In the genomic region with DNA sequence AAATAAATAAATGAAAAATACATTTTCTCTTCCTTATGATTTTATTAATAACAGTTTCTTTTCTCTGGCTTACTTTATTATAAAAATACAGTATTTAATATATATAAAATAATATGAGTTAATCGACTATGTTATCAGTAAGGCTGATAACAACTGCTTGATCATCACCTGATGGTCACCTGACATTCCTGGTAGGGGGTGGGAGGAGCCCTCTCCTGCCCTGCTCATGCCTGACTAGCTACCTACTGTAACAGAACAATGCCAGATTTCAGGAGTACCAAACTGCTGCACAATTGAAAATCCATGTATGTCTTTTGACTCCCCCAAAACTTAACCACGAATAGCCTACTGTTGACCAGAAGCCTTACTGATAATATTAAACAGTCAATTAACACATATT, we compare ENCODE assay signal across 1 cellular context.
TF ChIP-seq lines count a peak whose summit lies in the region.

No MANE protein-coding gene starts in this region.

TF ChIP-seq in HepG2, 621 proteins besides CTCF, POLR2A, EP300 and RAD21:
- TF ChIP-seq, protein P1, sequence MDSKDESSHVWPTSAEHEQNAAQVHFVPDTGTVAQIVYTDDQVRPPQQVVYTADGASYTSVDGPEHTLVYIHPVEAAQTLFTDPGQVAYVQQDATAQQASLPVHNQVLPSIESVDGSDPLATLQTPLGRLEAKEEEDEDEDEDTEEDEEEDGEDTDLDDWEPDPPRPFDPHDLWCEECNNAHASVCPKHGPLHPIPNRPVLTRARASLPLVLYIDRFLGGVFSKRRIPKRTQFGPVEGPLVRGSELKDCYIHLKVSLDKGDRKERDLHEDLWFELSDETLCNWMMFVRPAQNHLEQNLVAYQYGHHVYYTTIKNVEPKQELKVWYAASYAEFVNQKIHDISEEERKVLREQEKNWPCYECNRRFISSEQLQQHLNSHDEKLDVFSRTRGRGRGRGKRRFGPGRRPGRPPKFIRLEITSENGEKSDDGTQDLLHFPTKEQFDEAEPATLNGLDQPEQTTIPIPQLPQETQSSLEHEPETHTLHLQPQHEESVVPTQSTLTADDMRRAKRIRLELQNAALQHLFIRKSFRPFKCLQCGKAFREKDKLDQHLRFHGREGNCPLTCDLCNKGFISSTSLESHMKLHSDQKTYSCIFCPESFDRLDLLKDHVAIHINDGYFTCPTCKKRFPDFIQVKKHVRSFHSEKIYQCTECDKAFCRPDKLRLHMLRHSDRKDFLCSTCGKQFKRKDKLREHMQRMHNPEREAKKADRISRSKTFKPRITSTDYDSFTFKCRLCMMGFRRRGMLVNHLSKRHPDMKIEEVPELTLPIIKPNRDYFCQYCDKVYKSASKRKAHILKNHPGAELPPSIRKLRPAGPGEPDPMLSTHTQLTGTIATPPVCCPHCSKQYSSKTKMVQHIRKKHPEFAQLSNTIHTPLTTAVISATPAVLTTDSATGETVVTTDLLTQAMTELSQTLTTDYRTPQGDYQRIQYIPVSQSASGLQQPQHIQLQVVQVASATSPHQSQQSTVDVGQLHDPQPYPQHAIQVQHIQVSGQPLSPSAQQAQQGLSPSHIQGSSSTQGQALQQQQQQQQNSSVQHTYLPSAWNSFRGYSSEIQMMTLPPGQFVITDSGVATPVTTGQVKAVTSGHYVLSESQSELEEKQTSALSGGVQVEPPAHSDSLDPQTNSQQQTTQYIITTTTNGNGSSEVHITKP (CRISPR knock-in tag; IDR thresholded peaks at IDR 0.05; ENCODE audit: low read depth): no peak
- TF ChIP-seq, protein P2, sequence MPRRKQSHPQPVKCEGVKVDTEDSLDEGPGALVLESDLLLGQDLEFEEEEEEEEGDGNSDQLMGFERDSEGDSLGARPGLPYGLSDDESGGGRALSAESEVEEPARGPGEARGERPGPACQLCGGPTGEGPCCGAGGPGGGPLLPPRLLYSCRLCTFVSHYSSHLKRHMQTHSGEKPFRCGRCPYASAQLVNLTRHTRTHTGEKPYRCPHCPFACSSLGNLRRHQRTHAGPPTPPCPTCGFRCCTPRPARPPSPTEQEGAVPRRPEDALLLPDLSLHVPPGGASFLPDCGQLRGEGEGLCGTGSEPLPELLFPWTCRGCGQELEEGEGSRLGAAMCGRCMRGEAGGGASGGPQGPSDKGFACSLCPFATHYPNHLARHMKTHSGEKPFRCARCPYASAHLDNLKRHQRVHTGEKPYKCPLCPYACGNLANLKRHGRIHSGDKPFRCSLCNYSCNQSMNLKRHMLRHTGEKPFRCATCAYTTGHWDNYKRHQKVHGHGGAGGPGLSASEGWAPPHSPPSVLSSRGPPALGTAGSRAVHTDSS (CRISPR knock-in tag; conservative IDR thresholded peaks at IDR 0.05): no peak
- TF ChIP-seq ARNT (IDR thresholded peaks at IDR 0.05): no peak
